Comparison of ENCODE assay signal across 13 cellular contexts in the genomic region with DNA sequence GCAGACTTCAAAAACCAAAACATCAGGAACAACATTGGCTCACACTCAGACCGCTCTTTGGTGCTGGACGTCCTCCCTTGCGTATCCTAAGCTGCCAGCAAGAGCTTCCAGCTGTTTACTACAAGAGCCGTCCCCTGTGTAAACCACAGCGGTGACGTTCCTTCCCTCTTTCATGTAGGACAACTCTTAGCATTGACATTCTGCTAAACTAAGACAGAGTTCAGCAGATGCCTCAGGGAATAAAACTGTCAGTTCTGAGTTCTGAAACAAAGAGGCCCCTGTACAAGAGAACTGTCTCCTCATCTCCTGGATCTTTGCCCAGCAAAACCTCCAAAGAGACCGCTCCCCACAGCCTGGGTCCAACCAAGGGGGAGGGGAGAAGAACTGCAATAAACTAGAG. TPM values are rescaled to one million over a fixed set of nuclear protein-coding genes. Genes with fewer than 3 reads are reported as not detected.
DNase-seq lines count a peak whose midpoint lies in the region; ATAC-seq and TF ChIP-seq lines count a peak whose summit lies in the region.
"Had no signal": no experiment of that assay in that cellular context is flagged by ENCODE, and none has a peak within 500 bp of the region (broad histone marks: within the 10 kb centered on the region; RNA-seq: fewer than 3 reads in every experiment).

No MANE protein-coding gene starts in this region.

- H3K9me3 ChIP-seq in colonic mucosa: no peaks in the 10 kb centered on the region

- no peak overlapping the region for H3K27ac ChIP-seq in colonic mucosa
- H3K27ac ChIP-seq in substantia nigra (ENCODE audit: low read depth, low read length, poor library complexity, severe bottlenecking): peak overlapping the region; percentile 65

- no peak for TF ChIP-seq POLR2A in NB4 (IDR thresholded peaks at IDR 0.05; ENCODE audit: extremely low read depth, insufficient read length)

- intact Hi-C loops in colonic mucosa (cut with DNase I): no loop called here

- H3K4me3 ChIP-seq in NB4 (ENCODE audit: low read depth, low read length): no peak overlapping the region
- H3K4me3 ChIP-seq in colonic mucosa: no peak overlapping the region
- no peak overlapping the region for H3K4me3 ChIP-seq in foreskin fibroblast (ENCODE audit: low read depth in 1 of 2, low read length in 2 of 2)
- H3K4me3 ChIP-seq: GM23338 had no signal

- H3K27me3 ChIP-seq in colonic mucosa: no peaks in the 10 kb centered on the region

- H3K36me3 ChIP-seq in colonic mucosa: no peaks in the 10 kb centered on the region

- no peaks in the 10 kb centered on the region for H3K4me1 ChIP-seq in colonic mucosa

- DNase-seq in NB4 (ENCODE audit: low read depth): peak; percentile 22
- peak; percentile 18 for DNase-seq in colonic mucosa
- peak; percentile 64 for DNase-seq in left kidney (ENCODE audit: low read depth, low spot score)
- peak in 20 of 49 donors; percentile 13 to 59 (median 28) for DNase-seq in substantia nigra (lab: John Stamatoyannopoulos, UW)
- DNase-seq in NCI-H146 treated with DMSO at 0.1 percent for 48 hours (lab: John Stamatoyannopoulos, UW; ENCODE audit: unreplicated experiment): no peak
- no peak for DNase-seq in foreskin fibroblast
- no peak for DNase-seq in dermis blood vessel endothelial cell
- DNase-seq: activated naive CD4-positive, alpha-beta T cell treated with anti-CD3 and anti-CD28 coated beads, Interleukin-2, amount 50 U/mL, for 16 hours; CD8-positive, alpha-beta T cell; naive thymus-derived CD4-positive, alpha-beta T cell; NCI-H1930 had no signal

- no peak for TF ChIP-seq CTCF in NB4 (IDR thresholded peaks at IDR 0.05; ENCODE audit: low read depth, low read length)
- no peak for TF ChIP-seq CTCF in colonic mucosa (IDR thresholded peaks at IDR 0.05)
- no peak for TF ChIP-seq CTCF in foreskin fibroblast (IDR thresholded peaks at IDR 0.05; ENCODE audit: low read depth, low read length)

- no peak for ATAC-seq in GM21360 (IDR thresholded peaks at IDR 0.05; ENCODE audit: unreplicated experiment)
- ATAC-seq: CD8-positive, alpha-beta T cell; naive thymus-derived CD4-positive, alpha-beta T cell had no signal

- no peak overlapping the region for H3K9ac ChIP-seq in colonic mucosa (ENCODE audit: low read depth in 2 of 2, low read length in 2 of 2)

RNA-seq across cellular contexts. Expression of a gene that starts 57.8 kb away (rescaled TPM):
- not detected for total RNA-seq in colonic mucosa
- not detected in 2 replicates for total RNA-seq in dermis blood vessel endothelial cell
- total RNA-seq: CD8-positive, alpha-beta T cell; GM23338; naive thymus-derived CD4-positive, alpha-beta T cell had no signal

Comparison
In these comparisons a context has a peak if more than half of its experiments do, and no peak if none do; other contexts are left out.
1. DNase-seq: peak in NB4 (single experiment), colonic mucosa (single experiment) and left kidney (single experiment); none in NCI-H146 treated with DMSO at 0.1 percent for 48 hours (single experiment), foreskin fibroblast (0 of 2) and dermis blood vessel endothelial cell (single experiment).